Comparison of ENCODE assay signal across 8 cellular contexts in the genomic region with DNA sequence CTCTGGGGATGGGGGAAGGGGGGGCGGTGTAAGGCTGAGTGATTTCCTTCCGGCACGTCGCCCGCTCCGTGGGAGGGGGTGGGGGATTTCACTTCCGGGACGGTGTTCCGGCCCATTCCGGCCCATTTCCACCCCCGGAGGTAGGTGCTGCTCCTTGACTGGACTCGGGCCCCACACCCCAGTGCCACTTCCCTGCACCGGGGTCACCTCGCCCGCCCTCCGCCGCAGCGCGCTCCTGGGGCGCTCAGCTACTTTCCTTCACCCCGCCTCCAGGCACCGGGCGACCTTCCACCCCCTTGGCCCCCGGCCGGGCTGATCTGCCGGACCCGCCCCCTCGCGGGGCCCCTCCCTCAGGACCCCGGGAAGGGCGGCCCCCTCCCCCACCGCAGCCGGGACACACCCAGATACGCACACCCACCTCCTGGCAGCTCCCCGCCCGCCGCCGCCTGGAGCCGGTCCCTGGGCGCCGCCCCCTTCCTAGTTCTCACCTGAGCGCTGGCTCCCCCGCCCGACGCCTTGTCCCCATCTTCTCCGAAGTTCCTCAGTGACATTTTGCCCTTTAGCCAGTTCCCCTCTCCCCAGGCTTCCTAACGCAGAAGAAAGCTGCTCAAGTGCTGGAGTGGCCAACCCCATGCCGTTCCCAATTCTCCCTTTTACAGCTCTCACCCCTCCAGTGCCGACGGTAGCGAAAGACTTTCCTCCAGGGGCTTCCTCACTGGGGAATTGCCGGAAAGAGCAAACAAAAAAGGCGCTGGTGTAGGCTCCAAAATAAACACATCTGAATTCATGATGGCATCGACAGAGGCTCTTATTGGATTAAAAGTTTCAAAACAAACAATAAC. TPM values are rescaled to one million over a fixed set of nuclear protein-coding genes. Genes with fewer than 3 reads are reported as not detected.
DNase-seq lines count a peak whose midpoint lies in the region; ATAC-seq and TF ChIP-seq lines count a peak whose summit lies in the region.

A gene with protein sequence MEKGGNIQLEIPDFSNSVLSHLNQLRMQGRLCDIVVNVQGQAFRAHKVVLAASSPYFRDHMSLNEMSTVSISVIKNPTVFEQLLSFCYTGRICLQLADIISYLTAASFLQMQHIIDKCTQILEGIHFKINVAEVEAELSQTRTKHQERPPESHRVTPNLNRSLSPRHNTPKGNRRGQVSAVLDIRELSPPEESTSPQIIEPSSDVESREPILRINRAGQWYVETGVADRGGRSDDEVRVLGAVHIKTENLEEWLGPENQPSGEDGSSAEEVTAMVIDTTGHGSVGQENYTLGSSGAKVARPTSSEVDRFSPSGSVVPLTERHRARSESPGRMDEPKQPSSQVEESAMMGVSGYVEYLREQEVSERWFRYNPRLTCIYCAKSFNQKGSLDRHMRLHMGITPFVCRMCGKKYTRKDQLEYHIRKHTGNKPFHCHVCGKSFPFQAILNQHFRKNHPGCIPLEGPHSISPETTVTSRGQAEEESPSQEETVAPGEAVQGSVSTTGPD (plus strand): TSS at position 115 of the 842 bp plus-strand sequence. CDS start 1,846 bp downstream, outside the sequence.

- H3K27ac ChIP-seq in C4-2B = peak within 1 kb of the TSS; percentile 90
- peak within 1 kb of the TSS; percentile 90 for H3K27ac ChIP-seq in ectodermal cell (ENCODE audit: insufficient read depth, low read depth, low read length, poor library complexity, severe bottlenecking)
- H3K27ac ChIP-seq in mesendoderm (ENCODE audit: low read depth, low read length) = peak within 1 kb of the TSS; percentile 99

- ATAC-seq in GM19463 (IDR thresholded peaks at IDR 0.05; ENCODE audit: unreplicated experiment) (peak; percentile 65), HG03575 (IDR thresholded peaks at IDR 0.05; ENCODE audit: extremely low read depth, insufficient number of reproducible peaks, low FRiP score, unreplicated experiment) (peak; percentile 21)

- H3K4me1 Mint-ChIP-seq in activated CD4-positive, alpha-beta memory T cell treated with anti-CD3 and anti-CD28 coated beads, Interleukin-2, amount 10 ng/mL, durations not matched to agents 7 days and 5 days = peaks cover 74% of the 10 kb centered on the region

- peak within 1 kb of the TSS; percentile 92 for H3K9ac ChIP-seq in mesendoderm (ENCODE audit: low read length)

- no peak within 1 kb of the TSS for H2BK15ac ChIP-seq in mesendoderm (replicated peaks; ENCODE audit: low read depth)

- peaks cover 12% of the 10 kb centered on the region for H3K4me1 ChIP-seq in ectodermal cell (ENCODE audit: control insufficient read depth, insufficient read depth, low read length)
- H3K4me1 ChIP-seq in mesendoderm (ENCODE audit: control insufficient read depth, low read depth, low read length) = no peaks in the 10 kb centered on the region

- no peaks in the 10 kb centered on the region for H3K9me3 Mint-ChIP-seq in activated CD4-positive, alpha-beta memory T cell treated with anti-CD3 and anti-CD28 coated beads, Interleukin-2, amount 10 ng/mL, durations not matched to agents 7 days and 5 days

- no peaks in the 10 kb centered on the region for H3K27me3 Mint-ChIP-seq in activated CD4-positive, alpha-beta memory T cell treated with anti-CD3 and anti-CD28 coated beads, Interleukin-2, amount 10 ng/mL, durations not matched to agents 7 days and 5 days

- H3K23ac ChIP-seq in mesendoderm (ENCODE audit: low read length) = peak within 1 kb of the TSS; percentile 95

- H3K9me3 ChIP-seq in ectodermal cell (ENCODE audit: control insufficient read depth, low read length) = no peaks in the 10 kb centered on the region

- peak within 1 kb of the TSS; percentile 97 for H3K27ac Mint-ChIP-seq in activated CD4-positive, alpha-beta memory T cell treated with anti-CD3 and anti-CD28 coated beads, Interleukin-2, amount 10 ng/mL, durations not matched to agents 7 days and 5 days

- peak within 1 kb of the TSS; percentile 51 for H3K4me2 ChIP-seq in mesendoderm (ENCODE audit: low read length)

- H3K36me3 ChIP-seq in ectodermal cell (ENCODE audit: control insufficient read depth, insufficient read depth, low read length) (peaks cover 26% of the 10 kb centered on the region), mesendoderm (ENCODE audit: control insufficient read depth, insufficient read depth, low read length) (peaks cover 16% of the 10 kb centered on the region)

- POLR2A ChIA-PET in activated CD4-positive, alpha-beta memory T cell treated with anti-CD3 and anti-CD28 coated beads, Interleukin-2, amount 10 ng/mL, durations not matched to agents 7 days and 5 days (lab: Charles Lee) = interaction anchor here (0.7 to 6.1 kb wide), 37 partner anchors 8 to 1336 kb away, joined by 3 to 139 read pairs (median 5); a partner anchor contains a TSS

- H2BK120ac ChIP-seq in mesendoderm (ENCODE audit: low read depth, low read length) = peak within 1 kb of the TSS; percentile 31

- no peak for TF ChIP-seq CTCF in C4-2B (conservative IDR thresholded peaks at IDR 0.05)

- peaks cover 11% of the 10 kb centered on the region for H3K79me1 ChIP-seq in mesendoderm (ENCODE audit: low read length)

- H4K8ac ChIP-seq in mesendoderm (ENCODE audit: low read depth, low read length) = no peak within 1 kb of the TSS

- H2AK5ac ChIP-seq in mesendoderm (ENCODE audit: low read length) = no peak within 1 kb of the TSS

- DNase-seq in NCI-H82 treated with DMSO at 0.1 percent for 48 hours (lab: John Stamatoyannopoulos, UW; ENCODE audit: unreplicated experiment) = peak; percentile 88
- DNase-seq in activated CD4-positive, alpha-beta memory T cell treated with anti-CD3 and anti-CD28 coated beads, Interleukin-2, amount 10 ng/mL, durations not matched to agents 7 days and 5 days = peak; percentile 97
- DNase-seq in mesendoderm = peak; percentile 98
- DNase-seq in stimulated activated CD8-positive, alpha-beta memory T cell treated with anti-CD3 and anti-CD28 coated beads, Interleukin-15, amount 100 ng/mL, for 1 hour (ENCODE audit: low read depth) = peak; percentile 80

- peak within 1 kb of the TSS; percentile 95 for H3K18ac ChIP-seq in mesendoderm (ENCODE audit: low read length)

- peak within 1 kb of the TSS; percentile 97 for H3K56ac ChIP-seq in mesendoderm (ENCODE audit: low read length)

- H2BK5ac ChIP-seq in mesendoderm (ENCODE audit: low read length) = peak within 1 kb of the TSS; percentile 94

- H3K27me3 ChIP-seq in ectodermal cell (ENCODE audit: control insufficient read depth, insufficient read depth, low read length, poor library complexity, severe bottlenecking) = no peaks in the 10 kb centered on the region
- no peaks in the 10 kb centered on the region for H3K27me3 ChIP-seq in mesendoderm (ENCODE audit: insufficient read depth, low read length, poor library complexity)

- CTCF ChIA-PET in activated CD4-positive, alpha-beta memory T cell treated with anti-CD3 and anti-CD28 coated beads, Interleukin-2, amount 10 ng/mL, durations not matched to agents 7 days and 5 days (lab: Charles Lee) = interaction anchor here (0.5 to 2.4 kb wide), 8 partner anchors 34 to 439 kb away, joined by 3 to 12 read pairs (median 3); a partner anchor contains a TSS

- no peak within 1 kb of the TSS for H4K5ac ChIP-seq in mesendoderm (ENCODE audit: low read length)

- H3K79me2 ChIP-seq in mesendoderm (ENCODE audit: control insufficient read depth, insufficient read depth, low read length) = peaks cover 37% of the 10 kb centered on the region

- H3K4me3 ChIP-seq in ectodermal cell (ENCODE audit: insufficient read depth, low read depth, low read length) (peak within 1 kb of the TSS; percentile 92), mesendoderm (ENCODE audit: low read length) (peak within 1 kb of the TSS; percentile 81)

- WGBS in ectodermal cell, 2 experiments = 0% methylated on average over 54 of the region's 54 CpGs
- WGBS in mesendoderm (ENCODE audit: extremely low coverage, insufficient coverage, low lambda C conversion rate) = no CpG with 5 or more reads among the region's 54 CpGs

- H3K4me3 Mint-ChIP-seq in activated CD4-positive, alpha-beta memory T cell treated with anti-CD3 and anti-CD28 coated beads, Interleukin-2, amount 10 ng/mL, durations not matched to agents 7 days and 5 days = peak within 1 kb of the TSS; percentile 92

- peak within 1 kb of the TSS; percentile 22 for H3K4ac ChIP-seq in mesendoderm (ENCODE audit: low read depth, low read length)

- peaks cover 64% of the 10 kb centered on the region for H3K36me3 Mint-ChIP-seq in activated CD4-positive, alpha-beta memory T cell treated with anti-CD3 and anti-CD28 coated beads, Interleukin-2, amount 10 ng/mL, durations not matched to agents 7 days and 5 days (ENCODE audit: low read depth)

RNA-seq across cellular contexts. Expression of the gene that starts here (rescaled TPM):
- 10 to 100 TPM; 11.3 to 12.6 TPM for total RNA-seq in activated CD4-positive, alpha-beta memory T cell treated with anti-CD3 and anti-CD28 coated beads, Interleukin-2, amount 10 ng/mL, durations not matched to agents 7 days and 5 days
- 7.9 TPM for polyA plus RNA-seq in ectodermal cell (2013, experiment 1 of 4)
- 9.0 TPM for polyA plus RNA-seq in ectodermal cell (2013, experiment 2 of 4)
- polyA plus RNA-seq in ectodermal cell (2013, experiment 3 of 4) = 4.8 TPM
- polyA plus RNA-seq in ectodermal cell (2013, experiment 4 of 4) = 5.8 TPM
- polyA plus RNA-seq in mesendoderm (2013, experiment 1 of 2) = 2.7 TPM
- 2.7 TPM for polyA plus RNA-seq in mesendoderm (2013, experiment 2 of 2)

Comparison
In these comparisons a context has a peak if more than half of its experiments do, and no peak if none do; other contexts are left out.
1. Peak in every context shown above with its lines: DNase-seq, ATAC-seq, H3K4me3 ChIP-seq and H3K27ac ChIP-seq.